1 cellular context compared by ENCODE assay signal in genomic region chr12:95746062-95746461, GRCh38. TPM values are rescaled to one million over a fixed set of nuclear protein-coding genes. Genes with fewer than 3 reads are reported as not detected.
"Had no signal": no experiment of that assay in that cellular context is flagged by ENCODE, and none has a peak within 500 bp of the region (broad histone marks: within the 10 kb centered on the region; RNA-seq: fewer than 3 reads in every experiment).

No MANE protein-coding gene starts in this region.

RNA-seq across cellular contexts. Expression of gene NTN4, which starts 44.5 kb away (rescaled TPM):
- polyA plus RNA-seq: GM12878 had no signal
